In genomic region chr19:41127801-41128300, GRCh38 we compare ENCODE assay signal across 9 cellular contexts. TPM values are rescaled to one million over a fixed set of nuclear protein-coding genes. Genes with fewer than 3 reads are reported as not detected.
DNase-seq lines count a peak whose midpoint lies in the region; ATAC-seq and TF ChIP-seq lines count a peak whose summit lies in the region.
"Not testable (repeated sequence)": the region's sequence is repeated elsewhere in the genome, so short reads cannot be mapped to it uniquely, and the experiment has no call there.
"Had no signal": no experiment of that assay in that cellular context is flagged by ENCODE, and none has a peak within 500 bp of the region (broad histone marks: within the 10 kb centered on the region; RNA-seq: fewer than 3 reads in every experiment).

No MANE protein-coding gene starts in this region.

- H3K9ac ChIP-seq in endodermal cell (ENCODE audit: extremely low read depth, low read length, poor library complexity, severe bottlenecking): not testable (repeated sequence)

- TF ChIP-seq CTCF in GM12864 (IDR thresholded peaks at IDR 0.05; ENCODE audit: low read depth, low read length, missing control alignments) (peak; percentile 48), endodermal cell (conservative IDR thresholded peaks at IDR 0.05) (peak; percentile 66), right lobe of liver (IDR thresholded peaks at IDR 0.05) (peak in 3 of 4 donors; percentile 8 to 26 (median 10)), spleen (IDR thresholded peaks at IDR 0.05 in 8 of 11, conservative IDR thresholded peaks at IDR 0.05 in 3 of 11) (peak in 5 of 11 experiments; percentile 24 to 55 (median 46)), transverse colon (IDR thresholded peaks at IDR 0.05) (peak; percentile 15 to 58 (median 49))

- not testable (repeated sequence) for H3K36me3 ChIP-seq in endodermal cell (ENCODE audit: control insufficient read depth, insufficient read depth, low read length); right lobe of liver; spleen; transverse colon

- not testable (repeated sequence) for H3K4me3 Mint-ChIP-seq in activated T-helper 1 cell treated with anti-CD3 and anti-CD28 coated beads, Interleukin-12 subunit alpha, Interleukin-12 subunit beta, Interleukin-2, Interleukin-4 antibody, amounts not matched to agents 30 ng/mL and 10 ng/mL and 1 ng/mL, durations not matched to agents 14 hours and 24 hours and 36 hours
- H3K4me3 Mint-ChIP-seq in endodermal cell: peak overlapping the region; percentile 40

- WGBS in endodermal cell (ENCODE audit: insufficient coverage in 1 of 2, insufficient read length in 1 of 2), 2 experiments: 0 to 5% methylated on average over 3 to 26 of the region's 29 CpGs
- WGBS in right lobe of liver (ENCODE audit: insufficient coverage, low coverage, low lambda C conversion rate, missing lambda C conversion rate): 0% methylated on average over 7 of the region's 29 CpGs
- 0 to 4% (median 2%) methylated on average over 2 to 27 of the region's 29 CpGs for WGBS in spleen, 5 donors
- WGBS in transverse colon (ENCODE audit: low coverage in 1 of 2), 2 donors: 2% methylated on average over 12 of the region's 29 CpGs; no CpG with 5 or more reads in 1 of the 2 donors

- H3K27ac Mint-ChIP-seq in activated T-helper 1 cell treated with anti-CD3 and anti-CD28 coated beads, Interleukin-12 subunit alpha, Interleukin-12 subunit beta, Interleukin-2, Interleukin-4 antibody, amounts not matched to agents 30 ng/mL and 10 ng/mL and 1 ng/mL, durations not matched to agents 14 hours and 24 hours and 36 hours: not testable (repeated sequence)
- H3K27ac Mint-ChIP-seq in endodermal cell: peak overlapping the region; percentile 12

- not testable (repeated sequence) for H3K4me1 ChIP-seq in endodermal cell (ENCODE audit: control insufficient read depth, insufficient read depth, low read length)
- H3K4me1 ChIP-seq in right lobe of liver (peaks cover 0 to 11% (median 2%) of the 10 kb centered on the region in 4 donors), spleen (peaks cover 7 to 22% (median 10%) of the 10 kb centered on the region in 6 donors), transverse colon (peaks cover 0 to 18% (median 7%) of the 10 kb centered on the region in 4 donors)

- not testable (repeated sequence) for TF ChIP-seq EP300 in transverse colon (IDR thresholded peaks at IDR 0.05; ENCODE audit: low read depth)

- in situ Hi-C loops in transverse colon (cut with MboI; ENCODE audit: low pct_ligation_motif_present in 1 of 4, low pct_unique_long_range_greater_than_20kb in 1 of 4, low sequenced_read_pairs in 3 of 4): loop anchor here in 1 of 4 donors (25.0 kb wide), 1 partner anchor 466 kb away; no protein-coding TSS in a partner anchor

- not testable (repeated sequence) for H3K36me3 Mint-ChIP-seq in activated T-helper 1 cell treated with anti-CD3 and anti-CD28 coated beads, Interleukin-12 subunit alpha, Interleukin-12 subunit beta, Interleukin-2, Interleukin-4 antibody, amounts not matched to agents 30 ng/mL and 10 ng/mL and 1 ng/mL, durations not matched to agents 14 hours and 24 hours and 36 hours (ENCODE audit: low read depth); endodermal cell (ENCODE audit: low read depth)

- DNase-seq in GM12864 (ENCODE audit: low read depth): not testable (repeated sequence)
- DNase-seq in NCI-H1105 (lab: John Stamatoyannopoulos, UW) (peak; percentile 65), T-helper 1 cell (peak; percentile 52 to 64 (median 60)), endodermal cell (peak; percentile 91), right lobe of liver (peak; percentile 89 to 95 (median 93)), spleen (peak; percentile 87), transverse colon (peak; percentile 86)
- DNase-seq in activated T-helper 1 cell treated with anti-CD3 and anti-CD28 coated beads, Interleukin-12 subunit alpha, Interleukin-12 subunit beta, Interleukin-2, Interleukin-4 antibody, amounts not matched to agents 30 ng/mL and 10 ng/mL and 1 ng/mL, durations not matched to agents 14 hours and 24 hours and 36 hours (ENCODE audit: low spot score): peak; percentile 43

- H3K27me3 Mint-ChIP-seq in activated T-helper 1 cell treated with anti-CD3 and anti-CD28 coated beads, Interleukin-12 subunit alpha, Interleukin-12 subunit beta, Interleukin-2, Interleukin-4 antibody, amounts not matched to agents 30 ng/mL and 10 ng/mL and 1 ng/mL, durations not matched to agents 14 hours and 24 hours and 36 hours (ENCODE audit: insufficient read depth): peaks cover 35% of the 10 kb centered on the region
- peaks cover 54% of the 10 kb centered on the region for H3K27me3 Mint-ChIP-seq in endodermal cell (ENCODE audit: insufficient read depth)

- H3K27me3 ChIP-seq in endodermal cell (ENCODE audit: control insufficient read depth, insufficient read depth, low read length, poor library complexity, severe bottlenecking): peaks cover 27% of the 10 kb centered on the region
- not testable (repeated sequence) for H3K27me3 ChIP-seq in right lobe of liver, transverse colon
- peaks cover 0 to 21% (median 0%) of the 10 kb centered on the region in 7 donors for H3K27me3 ChIP-seq in spleen (replicated peaks in 1 of 7)

- H3K27ac ChIP-seq in endodermal cell (ENCODE audit: low read depth, low read length); right lobe of liver: not testable (repeated sequence)
- H3K27ac ChIP-seq in spleen (peak overlapping the region in 1 of 8 donors; percentile 38), transverse colon (peak overlapping the region in 3 of 4 donors; percentile 13 to 36 (median 22))

- H3K9me3 Mint-ChIP-seq in activated T-helper 1 cell treated with anti-CD3 and anti-CD28 coated beads, Interleukin-12 subunit alpha, Interleukin-12 subunit beta, Interleukin-2, Interleukin-4 antibody, amounts not matched to agents 30 ng/mL and 10 ng/mL and 1 ng/mL, durations not matched to agents 14 hours and 24 hours and 36 hours; endodermal cell: not testable (repeated sequence)

- TF ChIP-seq POLR2A in right lobe of liver (IDR thresholded peaks at IDR 0.05); spleen (IDR thresholded peaks at IDR 0.05); transverse colon (IDR thresholded peaks at IDR 0.05): not testable (repeated sequence)

- H3K9me3 ChIP-seq in endodermal cell (ENCODE audit: control insufficient read depth, low read length); right lobe of liver; spleen; transverse colon: not testable (repeated sequence)

- ATAC-seq in right lobe of liver: peak; percentile 93 to 97 (median 96)

- not testable (repeated sequence) for H3K4me3 ChIP-seq in GM12864 (ENCODE audit: low read depth, low read length); endodermal cell (ENCODE audit: low read length); right lobe of liver
- peak overlapping the region in 2 of 8 donors; percentile 19 to 55 for H3K4me3 ChIP-seq in spleen
- H3K4me3 ChIP-seq in transverse colon: peak overlapping the region in 1 of 4 donors; percentile 26

- intact Hi-C loops in activated T-helper 1 cell treated with anti-CD3 and anti-CD28 coated beads, Interleukin-12 subunit alpha, Interleukin-12 subunit beta, Interleukin-2, Interleukin-4 antibody, amounts not matched to agents 30 ng/mL and 10 ng/mL and 1 ng/mL, durations not matched to agents 14 hours and 24 hours and 36 hours (cut with micrococcal nuclease): loop anchor here (2.0 to 5.0 kb wide), 2 partner anchors 135 to 179 kb away; no protein-coding TSS in a partner anchor
- intact Hi-C loops in right lobe of liver (cut with DNase I); spleen (cut with DNase I; ENCODE audit: low total_unique reads); transverse colon (cut with DNase I; ENCODE audit: low total_unique reads): not testable (repeated sequence)

- peaks cover 19% of the 10 kb centered on the region for H3K4me1 Mint-ChIP-seq in activated T-helper 1 cell treated with anti-CD3 and anti-CD28 coated beads, Interleukin-12 subunit alpha, Interleukin-12 subunit beta, Interleukin-2, Interleukin-4 antibody, amounts not matched to agents 30 ng/mL and 10 ng/mL and 1 ng/mL, durations not matched to agents 14 hours and 24 hours and 36 hours (ENCODE audit: low read depth)
- not testable (repeated sequence) for H3K4me1 Mint-ChIP-seq in endodermal cell

RNA-seq across cellular contexts. Expression of gene CYP2F1, which starts 13.6 kb away (rescaled TPM):
- total RNA-seq in activated T-helper 1 cell treated with anti-CD3 and anti-CD28 coated beads, Interleukin-12 subunit alpha, Interleukin-12 subunit beta, Interleukin-2, Interleukin-4 antibody, amounts not matched to agents 30 ng/mL and 10 ng/mL and 1 ng/mL, durations not matched to agents 14 hours and 24 hours and 36 hours: not detected in 2 replicates
- total RNA-seq in endodermal cell: not detected
- not detected for polyA plus RNA-seq in endodermal cell (2013, experiment 1 of 2)
- polyA plus RNA-seq in endodermal cell (2013, experiment 2 of 2): not detected
- not detected for total RNA-seq in right lobe of liver
- not detected for total RNA-seq in spleen
- not detected for polyA plus RNA-seq in spleen
- not detected for total RNA-seq in transverse colon

RNA-seq across cellular contexts. Expression of gene CYP2A13, which starts 39.6 kb away (rescaled TPM):
- total RNA-seq in activated T-helper 1 cell treated with anti-CD3 and anti-CD28 coated beads, Interleukin-12 subunit alpha, Interleukin-12 subunit beta, Interleukin-2, Interleukin-4 antibody, amounts not matched to agents 30 ng/mL and 10 ng/mL and 1 ng/mL, durations not matched to agents 14 hours and 24 hours and 36 hours: not detected in 2 replicates
- total RNA-seq in endodermal cell (not detected), right lobe of liver (10 to 100 TPM in 1 of 6 experiments, 1 to 10 TPM in 1, under 1 TPM in 1, not detected in 3; 0.73 to 15.8 (median 2.1) TPM), spleen (not detected), transverse colon (not detected)
- not detected for polyA plus RNA-seq in endodermal cell (2013, experiment 1 of 2)
- polyA plus RNA-seq in endodermal cell (2013, experiment 2 of 2): not detected
- polyA plus RNA-seq in spleen: not detected
- polyA plus RNA-seq: esophagus had no signal
